In the genomic region with DNA sequence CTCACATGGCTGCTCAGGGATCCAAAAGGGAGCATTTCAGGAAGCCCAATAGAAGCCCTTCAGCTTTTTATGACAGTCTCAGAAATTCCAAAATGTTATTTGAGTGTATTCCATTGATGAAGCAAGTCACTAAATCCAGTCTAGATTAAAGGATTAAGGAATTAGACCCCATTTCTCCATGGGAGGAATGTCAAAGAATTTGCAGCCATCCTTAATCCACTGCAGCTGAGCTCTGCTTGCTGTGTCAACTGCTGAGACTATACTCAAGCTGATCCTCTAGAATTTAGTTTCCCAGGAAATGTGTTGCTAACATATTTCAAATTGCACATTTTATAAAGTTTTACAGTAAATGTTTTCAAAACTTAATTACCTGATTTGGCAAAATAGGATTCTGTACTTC, we compare ENCODE assay signal across 25 cellular contexts. TPM values are rescaled to one million over a fixed set of nuclear protein-coding genes. Genes with fewer than 3 reads are reported as not detected.
DNase-seq lines count a peak whose midpoint lies in the region; FAIRE-seq and TF ChIP-seq lines count a peak whose summit lies in the region.
"Had no signal": no experiment of that assay in that cellular context is flagged by ENCODE, and none has a peak within 500 bp of the region (broad histone marks: within the 10 kb centered on the region; RNA-seq: fewer than 3 reads in every experiment).

No MANE protein-coding gene starts in this region.

- TF ChIP-seq POLR2A in GM12892 (IDR thresholded peaks at IDR 0.05; ENCODE audit: low read depth, low read length) (no peak), transverse colon (IDR thresholded peaks at IDR 0.05) (no peak)

- H2AFZ ChIP-seq in neural progenitor cell (replicated peaks), result no peak overlapping the region
- H2AFZ ChIP-seq in smooth muscle cell (ENCODE audit: low read depth), result no peak overlapping the region
- no peak overlapping the region for H2AFZ ChIP-seq in osteoblast (ENCODE audit: low read length)

- H3K27me3 Mint-ChIP-seq in neural progenitor cell (ENCODE audit: insufficient read depth, low read depth), result peaks cover 2% of the 10 kb centered on the region
- H3K27me3 Mint-ChIP-seq: B cell had no signal

- peaks cover 3% of the 10 kb centered on the region for H3K4me1 Mint-ChIP-seq in neural progenitor cell
- H3K4me1 Mint-ChIP-seq: B cell; CD4-positive, CD25-positive, alpha-beta regulatory T cell had no signal

- H3K36me3 ChIP-seq in neural progenitor cell (no peaks in the 10 kb centered on the region), smooth muscle cell (ENCODE audit: low read depth) (no peaks in the 10 kb centered on the region), osteoblast (ENCODE audit: insufficient read depth, low read length) (no peaks in the 10 kb centered on the region), transverse colon (no peaks in the 10 kb centered on the region)

- H3K4me3 ChIP-seq in neural progenitor cell (no peak overlapping the region), smooth muscle cell (no peak overlapping the region), osteoblast (ENCODE audit: insufficient read depth, low read length) (no peak overlapping the region), transverse colon (no peak overlapping the region)
- H3K4me3 ChIP-seq: BLaER1, GM12878 had no signal

- H3K36me3 Mint-ChIP-seq in neural progenitor cell, result no peaks in the 10 kb centered on the region
- H3K36me3 Mint-ChIP-seq: CD4-positive, CD25-positive, alpha-beta regulatory T cell; CD8-positive, alpha-beta T cell had no signal

- H3F3A ChIP-seq in neural progenitor cell (ENCODE audit: low read depth), result peaks cover 9% of the 10 kb centered on the region
- peaks cover 6% of the 10 kb centered on the region for H3F3A ChIP-seq in smooth muscle cell (ENCODE audit: low read depth)

- H3K79me2 ChIP-seq in neural progenitor cell (ENCODE audit: low read depth) (no peaks in the 10 kb centered on the region), smooth muscle cell (ENCODE audit: low read depth) (no peaks in the 10 kb centered on the region), osteoblast (ENCODE audit: insufficient read depth, low read length) (no peaks in the 10 kb centered on the region)

- H3K27me3 ChIP-seq in neural progenitor cell (no peaks in the 10 kb centered on the region), smooth muscle cell (ENCODE audit: low read depth) (no peaks in the 10 kb centered on the region), osteoblast (ENCODE audit: insufficient read depth, low read length) (no peaks in the 10 kb centered on the region), transverse colon (no peaks in the 10 kb centered on the region)
- H3K27me3 ChIP-seq: BLaER1 had no signal

- H3K9ac ChIP-seq in neural progenitor cell, result no peak overlapping the region
- H3K9ac ChIP-seq in smooth muscle cell (ENCODE audit: low read depth), result no peak overlapping the region
- H3K9ac ChIP-seq: BLaER1 had no signal

- TF ChIP-seq EP300 in transverse colon (IDR thresholded peaks at IDR 0.05; ENCODE audit: low read depth), result no peak

- no peak for FAIRE-seq in GM12892 (lab: Jason Lieb, UNC)
- FAIRE-seq: A204.1, D721Med, GM12878, GM18507, H1 had no signal

- in situ Hi-C loops in transverse colon (cut with MboI; ENCODE audit: low pct_ligation_motif_present in 1 of 4, low pct_unique_long_range_greater_than_20kb in 1 of 4, low sequenced_read_pairs in 3 of 4), result no loop called here

- peak overlapping the region; percentile 16 for H3K27ac Mint-ChIP-seq in neural progenitor cell
- H3K27ac Mint-ChIP-seq: B cell; CD4-positive, CD25-positive, alpha-beta regulatory T cell; CD8-positive, alpha-beta T cell had no signal

- no peak overlapping the region for H3K4me3 Mint-ChIP-seq in neural progenitor cell
- H3K4me3 Mint-ChIP-seq: B cell; CD4-positive, CD25-positive, alpha-beta regulatory T cell; CD8-positive, alpha-beta T cell had no signal

- H3K4me1 ChIP-seq in neural progenitor cell (peaks cover 8% of the 10 kb centered on the region), smooth muscle cell (ENCODE audit: low read depth) (peaks cover 10% of the 10 kb centered on the region), osteoblast (ENCODE audit: insufficient read depth, low read length) (no peaks in the 10 kb centered on the region), transverse colon (peaks cover 0 to 6% (median 0%) of the 10 kb centered on the region in 4 donors)
- H3K4me1 ChIP-seq: BLaER1, Caco-2 had no signal

- intact Hi-C loops in transverse colon (cut with DNase I; ENCODE audit: low total_unique reads), result no loop called here

- H3K27ac ChIP-seq in neural progenitor cell, result peak overlapping the region; percentile 79
- no peak overlapping the region for H3K27ac ChIP-seq in smooth muscle cell (ENCODE audit: low read depth)
- no peak overlapping the region for H3K27ac ChIP-seq in osteoblast (ENCODE audit: low read depth, low read length)
- H3K27ac ChIP-seq in transverse colon, result no peak overlapping the region
- H3K27ac ChIP-seq: 22Rv1, BLaER1, C4-2B had no signal

- TF ChIP-seq CTCF in neural progenitor cell (IDR thresholded peaks at IDR 0.05) (no peak), smooth muscle cell (IDR thresholded peaks at IDR 0.05; ENCODE audit: borderline replicate concordance, insufficient read depth, poor library complexity, severe bottlenecking) (no peak), osteoblast (IDR thresholded peaks at IDR 0.05; ENCODE audit: extremely low read depth, low read depth, low read length) (no peak), transverse colon (IDR thresholded peaks at IDR 0.05) (no peak)

- H3K9me3 ChIP-seq in neural progenitor cell (ENCODE audit: low read depth) (no peaks in the 10 kb centered on the region), smooth muscle cell (replicated peaks; ENCODE audit: low read depth) (no peaks in the 10 kb centered on the region), osteoblast (ENCODE audit: low read depth, low read length) (no peaks in the 10 kb centered on the region), transverse colon (no peaks in the 10 kb centered on the region)
- H3K9me3 ChIP-seq: BLaER1, Caco-2 had no signal

- H3K9me3 Mint-ChIP-seq in neural progenitor cell, result peaks cover 3% of the 10 kb centered on the region
- H3K9me3 Mint-ChIP-seq: CD8-positive, alpha-beta T cell had no signal

- H3K4me2 ChIP-seq in neural progenitor cell, result peak overlapping the region; percentile 39
- peak overlapping the region; percentile 13 for H3K4me2 ChIP-seq in smooth muscle cell
- H3K4me2 ChIP-seq in osteoblast (ENCODE audit: insufficient read depth, low read length), result no peak overlapping the region
- H3K4me2 ChIP-seq: BLaER1 had no signal

- H4K20me1 ChIP-seq in neural progenitor cell (ENCODE audit: low read depth) (no peaks in the 10 kb centered on the region), smooth muscle cell (ENCODE audit: low read depth) (no peaks in the 10 kb centered on the region), osteoblast (ENCODE audit: insufficient read depth, low read length) (no peaks in the 10 kb centered on the region)
- H4K20me1 ChIP-seq: BLaER1 had no signal

- DNase-seq in D341Med (ENCODE audit: low spot score) (peak; percentile 30), NCI-H82 treated with DMSO at 0.1 percent for 48 hours (lab: John Stamatoyannopoulos, UW; ENCODE audit: unreplicated experiment) (peak; percentile 38), neural progenitor cell (ENCODE audit: low spot score) (peak; percentile 55), smooth muscle cell (lab: John Stamatoyannopoulos, UW; ENCODE audit: unreplicated experiment) (no peak), GM12892 (ENCODE audit: insufficient read length) (no peak), osteoblast (ENCODE audit: insufficient read length, low spot score, missing footprints) (no peak), transverse colon (no peak)
- DNase-seq: Caco-2; CD4-positive, CD25-positive, alpha-beta regulatory T cell; CD8-positive, alpha-beta T cell; DMS 273 treated with DMSO at 0.1 percent for 48 hours; DMS79; EL; GDM1; H7; HCEC 1CT had no signal

RNA-seq across cellular contexts. Expression of a gene that starts 28.4 kb away (rescaled TPM):
- 33.0 and 43.8 TPM in 2 replicates for total RNA-seq in neural progenitor cell (ENCODE audit: low replicate concordance)
- 10.1 and 11.3 TPM in 2 replicates for total RNA-seq in smooth muscle cell
- polyA plus RNA-seq in smooth muscle cell, result 4.7 and 7.7 TPM in 2 replicates
- polyA plus RNA-seq in GM12892 (2012; ENCODE audit: missing spikeins), result 12.9 TPM
- total RNA-seq in osteoblast, result 20.3 and 21.8 TPM in 2 replicates
- total RNA-seq in transverse colon, result 10 to 100 TPM in 3 of 4 donors, 1 to 10 TPM in 1; 6.0 to 26.3 (median 13.2) TPM

RNA-seq across cellular contexts. Expression of a gene that starts 31.7 kb away (rescaled TPM):
- 0.31 and 2.7 TPM in 2 replicates for total RNA-seq in neural progenitor cell (ENCODE audit: low replicate concordance)
- not detected in 2 replicates for total RNA-seq in smooth muscle cell
- 0.66 TPM in 1 of 2 replicates, not detected in the other for polyA plus RNA-seq in smooth muscle cell
- 2.3 TPM for polyA plus RNA-seq in GM12892 (2012; ENCODE audit: missing spikeins)
- total RNA-seq in osteoblast, result 4.7 and 5.0 TPM in 2 replicates
- 1 to 10 TPM in 2 of 4 donors, not detected in 2; 1.8 to 2.7 TPM for total RNA-seq in transverse colon

Comparison
In these comparisons a context has a peak if more than half of its experiments do, and no peak if none do; other contexts are left out.
1. DNase-seq: peak in D341Med (single experiment), NCI-H82 treated with DMSO at 0.1 percent for 48 hours (single experiment) and neural progenitor cell (single experiment); none in smooth muscle cell (single experiment), GM12892 (single experiment), osteoblast (single experiment) and transverse colon (single experiment).